Comparison of ENCODE assay signal across 24 cellular contexts in the genomic region with DNA sequence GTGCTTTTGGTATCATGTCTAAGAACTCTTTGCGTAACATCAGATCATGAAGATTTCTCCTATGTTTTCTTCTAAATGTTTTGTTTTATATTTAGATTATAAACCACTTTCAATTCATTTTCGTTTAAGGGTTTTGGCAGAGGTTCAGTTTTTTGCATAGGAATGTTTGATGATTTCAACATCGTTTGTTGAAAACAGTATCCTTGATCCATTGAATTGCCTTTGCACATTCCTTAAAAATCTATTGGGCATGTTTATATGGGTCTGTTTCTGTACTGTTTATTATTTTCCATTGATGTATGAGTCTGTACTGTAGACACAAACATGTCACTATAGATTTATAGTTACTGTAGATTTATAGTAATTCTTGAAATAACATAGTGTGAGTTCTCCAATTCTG.
"Had no signal": no experiment of that assay in that cellular context is flagged by ENCODE, and none has a peak within 500 bp of the region (broad histone marks: within the 10 kb centered on the region; RNA-seq: fewer than 3 reads in every experiment).

No MANE protein-coding gene starts in this region.

- H3K27ac ChIP-seq: dorsolateral prefrontal cortex, foreskin keratinocyte, hepatocyte, prostate gland, right atrium auricular region, tibial nerve, uterus had no signal

- H3K4me3 Mint-ChIP-seq: activated B cell treated with CpG ODN at 0.5 μM for 24 hours; activated T-cell treated with anti-CD3 and anti-CD28 coated beads, Interleukin-2, amount 50 U/mL, for 72 hours; endodermal cell had no signal

- H3K36me3 ChIP-seq: prostate gland, right atrium auricular region, tibial nerve had no signal

- ATAC-seq: activated naive CD4-positive, alpha-beta T cell treated with anti-CD3 and anti-CD28 coated beads, Interleukin-2, amount 50 U/mL, for 72 hours; activated T-cell treated with anti-CD3 and anti-CD28 coated beads, Interleukin-2, amount 50 U/mL, for 72 hours; body of pancreas; foreskin keratinocyte; left cardiac atrium; naive thymus-derived CD8-positive, alpha-beta T cell had no signal

- H3K79me2 ChIP-seq: hepatocyte had no signal

- H3K4me1 Mint-ChIP-seq: activated B cell treated with CpG ODN at 0.5 μM for 24 hours had no signal

- H3K27me3 ChIP-seq: body of pancreas, dorsolateral prefrontal cortex, foreskin keratinocyte, hepatocyte, right atrium auricular region, tibial nerve, uterus had no signal

- H3K27me3 Mint-ChIP-seq: naive thymus-derived CD8-positive, alpha-beta T cell had no signal

- H3K4me2 ChIP-seq: hepatocyte had no signal

- H3K9me3 Mint-ChIP-seq: activated B cell treated with CpG ODN at 0.5 μM for 24 hours had no signal

- H2AFZ ChIP-seq: hepatocyte had no signal

- H3K9me3 ChIP-seq: body of pancreas, prostate gland, right atrium auricular region, tibial nerve, uterus had no signal

- H3K36me3 Mint-ChIP-seq: naive thymus-derived CD8-positive, alpha-beta T cell had no signal

- H3K4me1 ChIP-seq: foreskin keratinocyte, prostate gland, right atrium auricular region, tibial nerve, uterus had no signal

- H3K4me3 ChIP-seq: body of pancreas, dorsolateral prefrontal cortex, hepatocyte, prostate gland, right atrium auricular region, tibial nerve, uterus had no signal

- DNase-seq: activated B cell treated with CpG ODN at 0.5 μM for 24 hours; activated CD4-positive, alpha-beta T cell treated with anti-CD3 and anti-CD28 coated beads for 4 hours; activated effector memory CD4-positive, alpha-beta T cell treated with anti-CD3 and anti-CD28 coated beads, Interleukin-2, amount 50 U/mL, for 16 hours; activated T-cell treated with anti-CD3 and anti-CD28 coated beads, Interleukin-2, amount 50 U/mL, for 72 hours; amygdala; body of pancreas; dorsolateral prefrontal cortex; endodermal cell; erythroblast; left cardiac atrium; mesendoderm; naive thymus-derived CD8-positive, alpha-beta T cell; stimulated activated CD4-positive, alpha-beta T cell treated with anti-CD3 and anti-CD28 coated beads, Interleukin-2, amount 100 ng/mL, for 24 hours; stimulated activated naive CD4-positive, alpha-beta T cell treated with Interleukin-2 at 50 U/mL for 16 hours; substantia nigra; T-helper 1 cell; T-helper 9 cell; uterus had no signal

- H3K27ac Mint-ChIP-seq: activated B cell treated with CpG ODN at 0.5 μM for 24 hours; activated T-cell treated with anti-CD3 and anti-CD28 coated beads, Interleukin-2, amount 50 U/mL, for 72 hours; endodermal cell had no signal
